Comparison of ENCODE assay signal across 16 cellular contexts in genomic region chr3:13152826-13153710, GRCh38.
DNase-seq lines count a peak whose midpoint lies in the region; ATAC-seq and TF ChIP-seq lines count a peak whose summit lies in the region.
"Had no signal": no experiment of that assay in that cellular context is flagged by ENCODE, and none has a peak within 500 bp of the region (broad histone marks: within the 10 kb centered on the region; RNA-seq: fewer than 3 reads in every experiment).

No MANE protein-coding gene starts in this region.

- H3K27me3 ChIP-seq in BLaER1 treated with 17β-estradiol and CSF1 and Interleukin-3, amounts not matched to agents 10 nM and 100 nM, result no peaks in the 10 kb centered on the region
- no peaks in the 10 kb centered on the region for H3K27me3 ChIP-seq in GM23338 (ENCODE audit: insufficient read depth)

- H3K27ac ChIP-seq in BLaER1 treated with 17β-estradiol and CSF1 and Interleukin-3, amounts not matched to agents 10 nM and 100 nM, result no peak overlapping the region
- H3K27ac ChIP-seq in GM23338 (ENCODE audit: low read depth), result no peak overlapping the region
- H3K27ac ChIP-seq: KMS-11 had no signal

- ATAC-seq in GM23338 (peak; percentile 59), HG02798 (IDR thresholded peaks at IDR 0.05; ENCODE audit: poor library complexity, unreplicated experiment) (no peak), GM21515 (IDR thresholded peaks at IDR 0.05; ENCODE audit: unreplicated experiment) (no peak)
- ATAC-seq: SK-N-SH treated with all-trans-retinoic acid at 6 μM for 48 hours had no signal

- H3K4me3 ChIP-seq in BLaER1 treated with 17β-estradiol and CSF1 and Interleukin-3, amounts not matched to agents 10 nM and 100 nM, result no peak overlapping the region
- no peak overlapping the region for H3K4me3 ChIP-seq in GM23338

- peaks cover 9% of the 10 kb centered on the region; the same call in 2 of the 3 replicates for H3K9me3 Mint-ChIP-seq in GM23338

- peaks cover 9 to 50% (median 38%) of the 10 kb centered on the region in 10 experiments for H3K4me1 ChIP-seq in BLaER1 treated with 17β-estradiol and CSF1 and Interleukin-3, amounts not matched to agents 10 nM and 100 nM
- no peaks in the 10 kb centered on the region; the same call in 1 of the 2 replicates for H3K4me1 ChIP-seq in GM23338 (ENCODE audit: insufficient read depth)

- no peak overlapping the region for H2AFZ ChIP-seq in GM23338

- H3K27ac Mint-ChIP-seq in GM23338, result no peak overlapping the region
- H3K27ac Mint-ChIP-seq: CD4-positive, alpha-beta memory T cell had no signal

- intact Hi-C loops in posterior vena cava (cut with DNase I), result no loop called here

- H3K36me3 Mint-ChIP-seq in GM23338 (ENCODE audit: low read depth), result peaks cover 19% of the 10 kb centered on the region; the same call in 2 of the 3 replicates
- H3K36me3 Mint-ChIP-seq: CD4-positive, alpha-beta memory T cell had no signal

- DNase-seq in GM23338 (ENCODE audit: low spot score), result peak; percentile 21
- DNase-seq in ecto neural progenitor cell (ENCODE audit: low spot score), result peak; percentile 62
- peak; percentile 28 for DNase-seq in posterior vena cava (ENCODE audit: low spot score)
- no peak for DNase-seq in stimulated activated CD4-positive, alpha-beta T cell treated with anti-CD3 and anti-CD28 coated beads, Interleukin-12 subunit alpha, Interleukin-12 subunit beta, amount 100 ng/mL, for 4 hours
- DNase-seq: ACHN; AML-193; CD4-positive, alpha-beta memory T cell; DMS79; NCI-H1436 treated with DMSO at 0.1 percent for 48 hours; NCI-H2081 treated with DMSO at 0.1 percent for 48 hours; SHP77 had no signal

- H3K36me3 ChIP-seq in BLaER1 treated with 17β-estradiol and CSF1 and Interleukin-3, amounts not matched to agents 10 nM and 100 nM, result no peaks in the 10 kb centered on the region; a peak in 1 of 22 replicates
- H3K36me3 ChIP-seq in GM23338 (ENCODE audit: insufficient read depth), result no peaks in the 10 kb centered on the region

- peaks cover 2% of the 10 kb centered on the region for H3K27me3 Mint-ChIP-seq in GM23338 (ENCODE audit: insufficient read depth, low read depth, poor library complexity)

- no peaks in the 10 kb centered on the region for H3F3A ChIP-seq in GM23338 (replicated peaks; ENCODE audit: low read depth)

- peaks cover 9 to 25% (median 21%) of the 10 kb centered on the region in 11 experiments for H3K9me3 ChIP-seq in BLaER1 treated with 17β-estradiol and CSF1 and Interleukin-3, amounts not matched to agents 10 nM and 100 nM (replicated peaks in 1 of 11)

- H3K4me3 Mint-ChIP-seq in GM23338, result no peak overlapping the region
- H3K4me3 Mint-ChIP-seq: CD4-positive, alpha-beta memory T cell had no signal

- H3K9ac ChIP-seq in BLaER1 treated with 17β-estradiol and CSF1 and Interleukin-3, amounts not matched to agents 10 nM and 100 nM, result no peak overlapping the region
- H3K9ac ChIP-seq: KMS-11 had no signal

- no peaks in the 10 kb centered on the region for H4K20me1 ChIP-seq in BLaER1 treated with 17β-estradiol and CSF1 and Interleukin-3, amounts not matched to agents 10 nM and 100 nM
- H4K20me1 ChIP-seq in GM23338 (replicated peaks; ENCODE audit: insufficient read depth), result no peaks in the 10 kb centered on the region

- H3K4me1 Mint-ChIP-seq in GM23338, result peaks cover 9% of the 10 kb centered on the region

- no peaks in the 10 kb centered on the region for H3K9me2 ChIP-seq in GM23338 (ENCODE audit: insufficient read depth)

- no peaks in the 10 kb centered on the region for H3K79me2 ChIP-seq in GM23338 (replicated peaks; ENCODE audit: insufficient read depth)

- peak overlapping the region in 8 of 11 experiments; percentile 26 to 76 (median 58); a peak in 15 of 22 replicates for H3K4me2 ChIP-seq in BLaER1 treated with 17β-estradiol and CSF1 and Interleukin-3, amounts not matched to agents 10 nM and 100 nM
- no peak overlapping the region for H3K4me2 ChIP-seq in GM23338
- H3K4me2 ChIP-seq: KMS-11 had no signal

- peak in 1 of 2 experiments; percentile 14; a peak in 1 of 4 replicates for TF ChIP-seq CTCF in GM23338 (conservative IDR thresholded peaks at IDR 0.05; ENCODE audit: low read depth in 2 of 2)

TF ChIP-seq in GM23338, 12 proteins besides CTCF, POLR2A, EP300 and RAD21:
- TF ChIP-seq STAT1 (IDR thresholded peaks at IDR 0.05; ENCODE audit: unreplicated experiment) (no peak), JUNB (IDR thresholded peaks at IDR 0.05; ENCODE audit: unreplicated experiment) (no peak), NANOG (IDR thresholded peaks at IDR 0.05; ENCODE audit: borderline replicate concordance) (no peak), EZH2phosphoT487 (IDR thresholded peaks at IDR 0.05; ENCODE audit: unreplicated experiment) (no peak), CREB1 (CRISPR knock-in tag; IDR thresholded peaks at IDR 0.05; ENCODE audit: low read depth) (no peak), EZH2 (IDR thresholded peaks at IDR 0.05; ENCODE audit: low read depth, unreplicated experiment) (no peak), ZNF462 (CRISPR knock-in tag; IDR thresholded peaks at IDR 0.05) (no peak)
